In genomic region chr17:1108810-1109605, GRCh38 we compare ENCODE assay signal across 1 cellular context.
TF ChIP-seq lines count a peak whose summit lies in the region.

No MANE protein-coding gene starts in this region.

TF ChIP-seq in HepG2, 621 proteins besides CTCF, POLR2A, EP300 and RAD21 (continued from another document and continues in another):
- TF ChIP-seq, protein P1, sequence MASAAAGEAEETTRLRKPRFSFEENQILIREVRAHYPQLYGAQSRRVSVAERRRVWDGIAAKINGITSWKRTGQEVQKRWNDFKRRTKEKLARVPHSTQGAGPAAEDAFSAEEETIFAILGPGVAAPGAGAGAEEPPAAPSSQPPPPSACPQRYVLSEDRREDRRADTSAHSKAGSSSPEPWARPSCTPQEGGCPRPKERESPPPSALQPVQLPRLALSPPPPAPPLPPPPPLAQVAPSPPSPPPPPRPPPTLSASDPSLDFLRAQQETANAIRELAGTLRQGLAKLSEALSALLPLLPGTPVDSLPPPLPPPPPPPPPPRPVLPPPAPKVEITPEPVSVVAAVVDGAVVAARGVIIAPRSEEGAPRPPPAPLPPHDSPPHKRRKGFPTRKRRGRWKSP (CRISPR knock-in tag; IDR thresholded peaks at IDR 0.05): peak; percentile 64; the same call in 1 of the 2 replicates
- no peak for TF ChIP-seq ZNF780A (CRISPR knock-in tag; IDR thresholded peaks at IDR 0.05)
- TF ChIP-seq HMGXB3 (CRISPR knock-in tag; IDR thresholded peaks at IDR 0.05; ENCODE audit: borderline replicate concordance): no peak
- no peak for TF ChIP-seq SALL1 (CRISPR knock-in tag; IDR thresholded peaks at IDR 0.05)
- TF ChIP-seq ZNF768 (CRISPR knock-in tag; IDR thresholded peaks at IDR 0.05): 0 out of 2 replicates have a peak, but pooled peaks have one; percentile 43
- TF ChIP-seq ZNF703 (CRISPR knock-in tag; IDR thresholded peaks at IDR 0.05; ENCODE audit: borderline replicate concordance): no peak
- TF ChIP-seq BRCA1 (CRISPR knock-in tag; IDR thresholded peaks at IDR 0.05): no peak
- no peak for TF ChIP-seq ZNF792 (CRISPR knock-in tag; IDR thresholded peaks at IDR 0.05)
- no peak for TF ChIP-seq ZNF329 (CRISPR knock-in tag; IDR thresholded peaks at IDR 0.05; ENCODE audit: low read depth)
- no peak for TF ChIP-seq KLF13 (CRISPR knock-in tag; IDR thresholded peaks at IDR 0.05)
- TF ChIP-seq ZNF580 (CRISPR knock-in tag; IDR thresholded peaks at IDR 0.05; ENCODE audit: borderline replicate concordance, low read depth): no peak
- no peak for TF ChIP-seq IKZF4 (CRISPR knock-in tag; IDR thresholded peaks at IDR 0.05; ENCODE audit: borderline replicate concordance, low read depth, not compliant biosample characterization)
- no peak for TF ChIP-seq TSC22D2 (CRISPR knock-in tag; IDR thresholded peaks at IDR 0.05; ENCODE audit: borderline replicate concordance)
- no peak for TF ChIP-seq FIP1L1 (IDR thresholded peaks at IDR 0.05; ENCODE audit: borderline replicate concordance, insufficient read depth, low read depth, low read length)
- no peak for TF ChIP-seq ZNF747 (CRISPR knock-in tag; IDR thresholded peaks at IDR 0.05; ENCODE audit: borderline replicate concordance)
- no peak for TF ChIP-seq HHEX (CRISPR knock-in tag; IDR thresholded peaks at IDR 0.05)
- no peak for TF ChIP-seq PAWR (CRISPR knock-in tag; IDR thresholded peaks at IDR 0.05; ENCODE audit: borderline replicate concordance)
- TF ChIP-seq, protein P2, sequence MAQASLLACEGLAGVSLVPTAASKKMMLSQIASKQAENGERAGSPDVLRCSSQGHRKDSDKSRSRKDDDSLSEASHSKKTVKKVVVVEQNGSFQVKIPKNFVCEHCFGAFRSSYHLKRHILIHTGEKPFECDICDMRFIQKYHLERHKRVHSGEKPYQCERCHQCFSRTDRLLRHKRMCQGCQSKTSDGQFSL (CRISPR knock-in tag; IDR thresholded peaks at IDR 0.05): peak; percentile 81
- TF ChIP-seq HMGXB4 (CRISPR knock-in tag; IDR thresholded peaks at IDR 0.05; ENCODE audit: borderline replicate concordance in 1 of 2, low read depth in 1 of 2): no peak; a peak in 1 of 4 replicates
- TF ChIP-seq, protein P3, sequence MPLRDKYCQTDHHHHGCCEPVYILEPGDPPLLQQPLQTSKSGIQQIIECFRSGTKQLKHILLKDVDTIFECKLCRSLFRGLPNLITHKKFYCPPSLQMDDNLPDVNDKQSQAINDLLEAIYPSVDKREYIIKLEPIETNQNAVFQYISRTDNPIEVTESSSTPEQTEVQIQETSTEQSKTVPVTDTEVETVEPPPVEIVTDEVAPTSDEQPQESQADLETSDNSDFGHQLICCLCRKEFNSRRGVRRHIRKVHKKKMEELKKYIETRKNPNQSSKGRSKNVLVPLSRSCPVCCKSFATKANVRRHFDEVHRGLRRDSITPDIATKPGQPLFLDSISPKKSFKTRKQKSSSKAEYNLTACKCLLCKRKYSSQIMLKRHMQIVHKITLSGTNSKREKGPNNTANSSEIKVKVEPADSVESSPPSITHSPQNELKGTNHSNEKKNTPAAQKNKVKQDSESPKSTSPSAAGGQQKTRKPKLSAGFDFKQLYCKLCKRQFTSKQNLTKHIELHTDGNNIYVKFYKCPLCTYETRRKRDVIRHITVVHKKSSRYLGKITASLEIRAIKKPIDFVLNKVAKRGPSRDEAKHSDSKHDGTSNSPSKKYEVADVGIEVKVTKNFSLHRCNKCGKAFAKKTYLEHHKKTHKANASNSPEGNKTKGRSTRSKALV (CRISPR knock-in tag; IDR thresholded peaks at IDR 0.05): peak; percentile 48; the same call in 1 of the 2 replicates
- TF ChIP-seq ZFP41 (CRISPR knock-in tag; IDR thresholded peaks at IDR 0.05; ENCODE audit: borderline replicate concordance): no peak
- TF ChIP-seq SP2 (CRISPR knock-in tag; IDR thresholded peaks at IDR 0.05): no peak
- TF ChIP-seq NFIC (IDR thresholded peaks at IDR 0.05; ENCODE audit: low read length): no peak
- TF ChIP-seq RBFOX2 (IDR thresholded peaks at IDR 0.05; ENCODE audit: low read depth, low read length): peak; percentile 77
- no peak for TF ChIP-seq YEATS2 (CRISPR knock-in tag; IDR thresholded peaks at IDR 0.05; ENCODE audit: borderline replicate concordance)
- TF ChIP-seq, protein P4, sequence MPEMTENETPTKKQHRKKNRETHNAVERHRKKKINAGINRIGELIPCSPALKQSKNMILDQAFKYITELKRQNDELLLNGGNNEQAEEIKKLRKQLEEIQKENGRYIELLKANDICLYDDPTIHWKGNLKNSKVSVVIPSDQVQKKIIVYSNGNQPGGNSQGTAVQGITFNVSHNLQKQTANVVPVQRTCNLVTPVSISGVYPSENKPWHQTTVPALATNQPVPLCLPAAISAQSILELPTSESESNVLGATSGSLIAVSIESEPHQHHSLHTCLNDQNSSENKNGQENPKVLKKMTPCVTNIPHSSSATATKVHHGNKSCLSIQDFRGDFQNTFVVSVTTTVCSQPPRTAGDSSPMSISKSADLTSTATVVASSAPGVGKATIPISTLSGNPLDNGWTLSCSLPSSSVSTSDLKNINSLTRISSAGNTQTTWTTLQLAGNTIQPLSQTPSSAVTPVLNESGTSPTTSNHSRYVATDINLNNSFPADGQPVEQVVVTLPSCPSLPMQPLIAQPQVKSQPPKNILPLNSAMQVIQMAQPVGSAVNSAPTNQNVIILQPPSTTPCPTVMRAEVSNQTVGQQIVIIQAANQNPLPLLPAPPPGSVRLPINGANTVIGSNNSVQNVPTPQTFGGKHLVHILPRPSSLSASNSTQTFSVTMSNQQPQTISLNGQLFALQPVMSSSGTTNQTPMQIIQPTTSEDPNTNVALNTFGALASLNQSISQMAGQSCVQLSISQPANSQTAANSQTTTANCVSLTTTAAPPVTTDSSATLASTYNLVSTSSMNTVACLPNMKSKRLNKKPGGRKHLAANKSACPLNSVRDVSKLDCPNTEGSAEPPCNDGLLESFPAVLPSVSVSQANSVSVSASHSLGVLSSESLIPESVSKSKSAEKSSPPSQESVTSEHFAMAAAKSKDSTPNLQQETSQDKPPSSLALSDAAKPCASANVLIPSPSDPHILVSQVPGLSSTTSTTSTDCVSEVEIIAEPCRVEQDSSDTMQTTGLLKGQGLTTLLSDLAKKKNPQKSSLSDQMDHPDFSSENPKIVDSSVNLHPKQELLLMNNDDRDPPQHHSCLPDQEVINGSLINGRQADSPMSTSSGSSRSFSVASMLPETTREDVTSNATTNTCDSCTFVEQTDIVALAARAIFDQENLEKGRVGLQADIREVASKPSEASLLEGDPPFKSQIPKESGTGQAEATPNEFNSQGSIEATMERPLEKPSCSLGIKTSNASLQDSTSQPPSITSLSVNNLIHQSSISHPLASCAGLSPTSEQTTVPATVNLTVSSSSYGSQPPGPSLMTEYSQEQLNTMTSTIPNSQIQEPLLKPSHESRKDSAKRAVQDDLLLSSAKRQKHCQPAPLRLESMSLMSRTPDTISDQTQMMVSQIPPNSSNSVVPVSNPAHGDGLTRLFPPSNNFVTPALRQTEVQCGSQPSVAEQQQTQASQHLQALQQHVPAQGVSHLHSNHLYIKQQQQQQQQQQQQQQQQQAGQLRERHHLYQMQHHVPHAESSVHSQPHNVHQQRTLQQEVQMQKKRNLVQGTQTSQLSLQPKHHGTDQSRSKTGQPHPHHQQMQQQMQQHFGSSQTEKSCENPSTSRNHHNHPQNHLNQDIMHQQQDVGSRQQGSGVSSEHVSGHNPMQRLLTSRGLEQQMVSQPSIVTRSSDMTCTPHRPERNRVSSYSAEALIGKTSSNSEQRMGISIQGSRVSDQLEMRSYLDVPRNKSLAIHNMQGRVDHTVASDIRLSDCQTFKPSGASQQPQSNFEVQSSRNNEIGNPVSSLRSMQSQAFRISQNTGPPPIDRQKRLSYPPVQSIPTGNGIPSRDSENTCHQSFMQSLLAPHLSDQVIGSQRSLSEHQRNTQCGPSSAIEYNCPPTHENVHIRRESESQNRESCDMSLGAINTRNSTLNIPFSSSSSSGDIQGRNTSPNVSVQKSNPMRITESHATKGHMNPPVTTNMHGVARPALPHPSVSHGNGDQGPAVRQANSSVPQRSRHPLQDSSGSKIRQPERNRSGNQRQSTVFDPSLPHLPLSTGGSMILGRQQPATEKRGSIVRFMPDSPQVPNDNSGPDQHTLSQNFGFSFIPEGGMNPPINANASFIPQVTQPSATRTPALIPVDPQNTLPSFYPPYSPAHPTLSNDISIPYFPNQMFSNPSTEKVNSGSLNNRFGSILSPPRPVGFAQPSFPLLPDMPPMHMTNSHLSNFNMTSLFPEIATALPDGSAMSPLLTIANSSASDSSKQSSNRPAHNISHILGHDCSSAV (CRISPR knock-in tag; IDR thresholded peaks at IDR 0.05; ENCODE audit: borderline replicate concordance): no peak
- TF ChIP-seq ZNF3 (CRISPR knock-in tag; IDR thresholded peaks at IDR 0.05): no peak
- no peak for TF ChIP-seq ZBTB37 (CRISPR knock-in tag; IDR thresholded peaks at IDR 0.05)
- TF ChIP-seq REPIN1 (CRISPR knock-in tag; IDR thresholded peaks at IDR 0.05; ENCODE audit: borderline replicate concordance, low read depth): no peak
- TF ChIP-seq TBP (CRISPR knock-in tag; IDR thresholded peaks at IDR 0.05): no peak
- TF ChIP-seq, protein P5, sequence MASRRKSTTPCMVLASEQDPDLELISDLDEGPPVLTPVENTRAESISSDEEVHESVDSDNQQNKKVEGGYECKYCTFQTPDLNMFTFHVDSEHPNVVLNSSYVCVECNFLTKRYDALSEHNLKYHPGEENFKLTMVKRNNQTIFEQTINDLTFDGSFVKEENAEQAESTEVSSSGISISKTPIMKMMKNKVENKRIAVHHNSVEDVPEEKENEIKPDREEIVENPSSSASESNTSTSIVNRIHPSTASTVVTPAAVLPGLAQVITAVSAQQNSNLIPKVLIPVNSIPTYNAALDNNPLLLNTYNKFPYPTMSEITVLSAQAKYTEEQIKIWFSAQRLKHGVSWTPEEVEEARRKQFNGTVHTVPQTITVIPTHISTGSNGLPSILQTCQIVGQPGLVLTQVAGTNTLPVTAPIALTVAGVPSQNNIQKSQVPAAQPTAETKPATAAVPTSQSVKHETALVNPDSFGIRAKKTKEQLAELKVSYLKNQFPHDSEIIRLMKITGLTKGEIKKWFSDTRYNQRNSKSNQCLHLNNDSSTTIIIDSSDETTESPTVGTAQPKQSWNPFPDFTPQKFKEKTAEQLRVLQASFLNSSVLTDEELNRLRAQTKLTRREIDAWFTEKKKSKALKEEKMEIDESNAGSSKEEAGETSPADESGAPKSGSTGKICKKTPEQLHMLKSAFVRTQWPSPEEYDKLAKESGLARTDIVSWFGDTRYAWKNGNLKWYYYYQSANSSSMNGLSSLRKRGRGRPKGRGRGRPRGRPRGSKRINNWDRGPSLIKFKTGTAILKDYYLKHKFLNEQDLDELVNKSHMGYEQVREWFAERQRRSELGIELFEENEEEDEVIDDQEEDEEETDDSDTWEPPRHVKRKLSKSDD (CRISPR knock-in tag; IDR thresholded peaks at IDR 0.05; ENCODE audit: low read depth): no peak
- TF ChIP-seq NFYC (CRISPR knock-in tag; IDR thresholded peaks at IDR 0.05): no peak
- TF ChIP-seq TRIM22 (IDR thresholded peaks at IDR 0.05): no peak
